Comparison of ENCODE assay signal across 13 cellular contexts in genomic region chr9:105054488-105054887, GRCh38.
DNase-seq lines count a peak whose midpoint lies in the region; ATAC-seq, FAIRE-seq and TF ChIP-seq lines count a peak whose summit lies in the region.
"Had no signal": no experiment of that assay in that cellular context is flagged by ENCODE, and none has a peak within 500 bp of the region (broad histone marks: within the 10 kb centered on the region; RNA-seq: fewer than 3 reads in every experiment).

No MANE protein-coding gene starts in this region.

- no peak overlapping the region for H3K4me3 Mint-ChIP-seq in activated naive CD4-positive, alpha-beta T cell treated with anti-CD3 and anti-CD28 coated beads for 36 hours
- no peak overlapping the region for H3K4me3 Mint-ChIP-seq in activated naive CD4-positive, alpha-beta T cell treated with anti-CD3 and anti-CD28 coated beads, Interleukin-2, amount 10 ng/mL, durations not matched to agents 7 days and 5 days
- no peak overlapping the region for H3K4me3 Mint-ChIP-seq in activated T-helper 17 cell treated with anti-CD3 and anti-CD28 coated beads, Interleukin-2, amount 50 U/mL, for 72 hours
- H3K4me3 Mint-ChIP-seq: activated T-helper 1 cell treated with anti-CD3 and anti-CD28 coated beads, Interleukin-12 subunit alpha, Interleukin-12 subunit beta, Interleukin-2, Interleukin-4 antibody, amounts not matched to agents 30 ng/mL and 10 ng/mL and 1 ng/mL, durations not matched to agents 14 hours and 24 hours and 36 hours; B cell had no signal

- no peaks in the 10 kb centered on the region for H3K9me3 ChIP-seq in vagina
- H3K9me3 ChIP-seq in kidney (ENCODE audit: control insufficient read depth in 1 of 2, low read length in 2 of 2): peaks cover 0 to 2% of the 10 kb centered on the region in 2 donors
- H3K9me3 ChIP-seq: lower lobe of right lung had no signal

- FAIRE-seq in urothelium cell line (lab: Jason Lieb, UNC) (peak; percentile 92), kidney (lab: Jason Lieb, UNC) (no peak)
- FAIRE-seq: GM12891 had no signal

- no peak for TF ChIP-seq CTCF in foreskin fibroblast (IDR thresholded peaks at IDR 0.05; ENCODE audit: low read depth, low read length)
- TF ChIP-seq CTCF in vagina (IDR thresholded peaks at IDR 0.05): no peak
- TF ChIP-seq CTCF in kidney (IDR thresholded peaks at IDR 0.05; ENCODE audit: borderline replicate concordance, extremely low read depth, insufficient read depth): no peak

- H3K36me3 ChIP-seq in vagina (no peaks in the 10 kb centered on the region), kidney (ENCODE audit: control insufficient read depth in 1 of 2, insufficient read depth in 2 of 2, low read length in 2 of 2) (no peaks in the 10 kb centered on the region)
- H3K36me3 ChIP-seq: lower lobe of right lung had no signal

- no peaks in the 10 kb centered on the region for H3K27me3 Mint-ChIP-seq in activated naive CD4-positive, alpha-beta T cell treated with anti-CD3 and anti-CD28 coated beads for 36 hours (ENCODE audit: low read depth)
- peaks cover 6% of the 10 kb centered on the region for H3K27me3 Mint-ChIP-seq in activated naive CD4-positive, alpha-beta T cell treated with anti-CD3 and anti-CD28 coated beads, Interleukin-2, amount 10 ng/mL, durations not matched to agents 7 days and 5 days
- no peaks in the 10 kb centered on the region for H3K27me3 Mint-ChIP-seq in activated T-helper 17 cell treated with anti-CD3 and anti-CD28 coated beads, Interleukin-2, amount 50 U/mL, for 72 hours

- no peak for DNase-seq in activated naive CD4-positive, alpha-beta T cell treated with anti-CD3 and anti-CD28 coated beads for 36 hours
- no peak for DNase-seq in activated naive CD4-positive, alpha-beta T cell treated with anti-CD3 and anti-CD28 coated beads, Interleukin-2, amount 10 ng/mL, durations not matched to agents 7 days and 5 days
- DNase-seq in foreskin fibroblast (peak; percentile 72 to 83), urothelium cell line (ENCODE audit: low spot score) (peak; percentile 45), vagina (ENCODE audit: extremely low spot score in 2 of 2) (no peak), kidney (no peak)
- DNase-seq: lower lobe of right lung, right cardiac atrium had no signal

- intact Hi-C loops in activated naive CD4-positive, alpha-beta T cell treated with anti-CD3 and anti-CD28 coated beads for 36 hours (cut with micrococcal nuclease): no loop called here
- intact Hi-C loops in vagina (cut with DNase I) (no loop called here), kidney (cut with DNase I) (no loop called here)

- no peaks in the 10 kb centered on the region for H3K27me3 ChIP-seq in vagina

- H3K36me3 Mint-ChIP-seq in activated naive CD4-positive, alpha-beta T cell treated with anti-CD3 and anti-CD28 coated beads for 36 hours (ENCODE audit: low read depth): no peaks in the 10 kb centered on the region
- H3K36me3 Mint-ChIP-seq in activated naive CD4-positive, alpha-beta T cell treated with anti-CD3 and anti-CD28 coated beads, Interleukin-2, amount 10 ng/mL, durations not matched to agents 7 days and 5 days: peaks cover 4% of the 10 kb centered on the region
- no peaks in the 10 kb centered on the region for H3K36me3 Mint-ChIP-seq in activated T-helper 17 cell treated with anti-CD3 and anti-CD28 coated beads, Interleukin-2, amount 50 U/mL, for 72 hours (ENCODE audit: low read depth)

- no peaks in the 10 kb centered on the region for H3K9me3 Mint-ChIP-seq in activated naive CD4-positive, alpha-beta T cell treated with anti-CD3 and anti-CD28 coated beads for 36 hours
- no peaks in the 10 kb centered on the region for H3K9me3 Mint-ChIP-seq in activated naive CD4-positive, alpha-beta T cell treated with anti-CD3 and anti-CD28 coated beads, Interleukin-2, amount 10 ng/mL, durations not matched to agents 7 days and 5 days
- H3K9me3 Mint-ChIP-seq in activated T-helper 17 cell treated with anti-CD3 and anti-CD28 coated beads, Interleukin-2, amount 50 U/mL, for 72 hours: peaks cover 8% of the 10 kb centered on the region
- H3K9me3 Mint-ChIP-seq: activated T-helper 1 cell treated with anti-CD3 and anti-CD28 coated beads, Interleukin-12 subunit alpha, Interleukin-12 subunit beta, Interleukin-2, Interleukin-4 antibody, amounts not matched to agents 30 ng/mL and 10 ng/mL and 1 ng/mL, durations not matched to agents 14 hours and 24 hours and 36 hours had no signal

- no peak overlapping the region for H3K4me3 ChIP-seq in foreskin fibroblast (ENCODE audit: low read depth in 1 of 2, low read length in 2 of 2)
- no peak overlapping the region for H3K4me3 ChIP-seq in vagina
- no peak overlapping the region for H3K4me3 ChIP-seq in kidney (ENCODE audit: low read length in 2 of 2)
- H3K4me3 ChIP-seq: lower lobe of right lung had no signal

- H3K27ac ChIP-seq in vagina (no peak overlapping the region), kidney (ENCODE audit: low read depth in 2 of 2, low read length in 2 of 2) (no peak overlapping the region)
- H3K27ac ChIP-seq: lower lobe of right lung had no signal

- H3K27ac Mint-ChIP-seq in activated naive CD4-positive, alpha-beta T cell treated with anti-CD3 and anti-CD28 coated beads for 36 hours: peak overlapping the region; percentile 61
- H3K27ac Mint-ChIP-seq in activated naive CD4-positive, alpha-beta T cell treated with anti-CD3 and anti-CD28 coated beads, Interleukin-2, amount 10 ng/mL, durations not matched to agents 7 days and 5 days: no peak overlapping the region
- H3K27ac Mint-ChIP-seq in activated T-helper 17 cell treated with anti-CD3 and anti-CD28 coated beads, Interleukin-2, amount 50 U/mL, for 72 hours: peak overlapping the region; percentile 83
- H3K27ac Mint-ChIP-seq: activated T-helper 1 cell treated with anti-CD3 and anti-CD28 coated beads, Interleukin-12 subunit alpha, Interleukin-12 subunit beta, Interleukin-2, Interleukin-4 antibody, amounts not matched to agents 30 ng/mL and 10 ng/mL and 1 ng/mL, durations not matched to agents 14 hours and 24 hours and 36 hours; B cell had no signal

- CTCF ChIA-PET in activated naive CD4-positive, alpha-beta T cell treated with anti-CD3 and anti-CD28 coated beads for 36 hours (lab: Charles Lee): interaction anchor here (1.0 kb wide), 1 partner anchor 127 kb away, joined by 4 read pairs; no protein-coding TSS in a partner anchor
- CTCF ChIA-PET in activated naive CD4-positive, alpha-beta T cell treated with anti-CD3 and anti-CD28 coated beads, Interleukin-2, amount 10 ng/mL, durations not matched to agents 7 days and 5 days (lab: Charles Lee): interaction anchor here (1.2 kb wide), 1 partner anchor 190 kb away, joined by 3 read pairs; no protein-coding TSS in a partner anchor

- H3K4me1 ChIP-seq in vagina (no peaks in the 10 kb centered on the region), kidney (ENCODE audit: control insufficient read depth in 1 of 2, insufficient read depth in 1 of 2, low read depth in 1 of 2, low read length in 2 of 2) (no peaks in the 10 kb centered on the region)

- TF ChIP-seq POLR2A in vagina (IDR thresholded peaks at IDR 0.05): no peak

- no peak for ATAC-seq in activated T-helper 17 cell treated with anti-CD3 and anti-CD28 coated beads, Interleukin-2, amount 50 U/mL, for 72 hours (replicated peaks)
- no peak for ATAC-seq in HG02938 (IDR thresholded peaks at IDR 0.05; ENCODE audit: unreplicated experiment)
- ATAC-seq: lower lobe of right lung, right cardiac atrium had no signal

- peaks cover 42% of the 10 kb centered on the region for H3K4me1 Mint-ChIP-seq in activated naive CD4-positive, alpha-beta T cell treated with anti-CD3 and anti-CD28 coated beads for 36 hours (ENCODE audit: low read depth)
- peaks cover 22% of the 10 kb centered on the region for H3K4me1 Mint-ChIP-seq in activated naive CD4-positive, alpha-beta T cell treated with anti-CD3 and anti-CD28 coated beads, Interleukin-2, amount 10 ng/mL, durations not matched to agents 7 days and 5 days
- H3K4me1 Mint-ChIP-seq in activated T-helper 17 cell treated with anti-CD3 and anti-CD28 coated beads, Interleukin-2, amount 50 U/mL, for 72 hours: peaks cover 28% of the 10 kb centered on the region

- H3K9ac ChIP-seq in kidney (ENCODE audit: low read length in 2 of 2): no peak overlapping the region

Comparison
In these comparisons a context has a peak if more than half of its experiments do, and no peak if none do; other contexts are left out.
1. DNase-seq: peak in foreskin fibroblast (2 of 2) and urothelium cell line (single experiment); none in activated naive CD4-positive, alpha-beta T cell treated with anti-CD3 and anti-CD28 coated beads for 36 hours (single experiment), activated naive CD4-positive, alpha-beta T cell treated with anti-CD3 and anti-CD28 coated beads, Interleukin-2, amount 10 ng/mL, durations not matched to agents 7 days and 5 days (single experiment), vagina (0 of 2) and kidney (single experiment).